9 cellular contexts compared by ENCODE assay signal in the genomic region with DNA sequence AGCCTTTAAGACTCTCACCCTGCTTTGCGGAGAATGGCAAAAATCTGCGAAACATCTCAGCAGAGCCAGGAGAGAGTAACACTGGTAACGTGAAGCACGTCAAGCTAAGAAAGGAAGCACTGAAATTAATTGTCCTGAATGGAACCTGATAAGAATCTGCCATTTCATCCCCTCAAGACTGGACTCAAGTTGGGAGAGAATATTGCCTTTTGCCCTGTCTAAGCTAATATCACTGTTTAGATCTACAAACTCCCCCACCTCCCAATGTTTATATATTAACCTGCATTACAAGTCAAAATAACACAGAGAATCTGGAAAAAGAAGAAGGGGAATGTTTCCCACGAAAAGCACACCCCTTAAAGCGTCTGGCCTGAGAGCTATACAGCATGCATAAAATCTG. TPM values are rescaled to one million over a fixed set of nuclear protein-coding genes. Genes with fewer than 3 reads are reported as not detected.
DNase-seq lines count a peak whose midpoint lies in the region; ATAC-seq and TF ChIP-seq lines count a peak whose summit lies in the region.
"Had no signal": no experiment of that assay in that cellular context is flagged by ENCODE, and none has a peak within 500 bp of the region (broad histone marks: within the 10 kb centered on the region; RNA-seq: fewer than 3 reads in every experiment).

No MANE protein-coding gene starts in this region.

- H3K27me3 ChIP-seq in HUES6 (ENCODE audit: control insufficient read depth, insufficient read depth, low read length): peaks cover 22% of the 10 kb centered on the region
- peaks cover 31% of the 10 kb centered on the region for H3K27me3 ChIP-seq in iPS-20b (ENCODE audit: insufficient read depth, low read length)

- POLR2A ChIA-PET in activated B cell treated with CpG ODN at 0.5 μM for 24 hours (lab: Charles Lee): interaction anchor here (0.8 to 1.6 kb wide), 2 partner anchors 87 to 1614 kb away, joined by 4 to 7 read pairs; no protein-coding TSS in a partner anchor

- no peak for DNase-seq in activated B cell treated with CpG ODN at 0.5 μM for 24 hours
- DNase-seq in ecto neural progenitor cell (ENCODE audit: low spot score): no peak
- DNase-seq in hippocampal formation (lab: John Stamatoyannopoulos, UW): no peak
- DNase-seq: NCI-H1048 had no signal

- 0 out of 2 replicates have a peak overlapping the region, but pooled peaks have one; percentile 88 for H3K4me3 ChIP-seq in HUES6 (ENCODE audit: low read depth, low read length)
- H3K4me3 ChIP-seq in iPS-20b (ENCODE audit: low read length): 0 out of 2 replicates have a peak overlapping the region, but pooled peaks have one; percentile 74

- CTCF ChIA-PET in activated B cell treated with CpG ODN at 0.5 μM for 24 hours (lab: Charles Lee): interaction anchor here (1.1 kb wide), 1 partner anchor 148 kb away, joined by 3 read pairs; a partner anchor contains a TSS

- no peaks in the 10 kb centered on the region for H3K36me3 ChIP-seq in HUES6 (ENCODE audit: control insufficient read depth, insufficient read depth, low read length)
- H3K36me3 ChIP-seq in iPS-20b (ENCODE audit: insufficient read depth, low read depth, low read length): no peaks in the 10 kb centered on the region

- TF ChIP-seq CTCF in activated B cell treated with CpG ODN at 0.5 μM for 24 hours (IDR thresholded peaks at IDR 0.05): no peak

- peak overlapping the region; percentile 91 for H3K4me3 Mint-ChIP-seq in activated B cell treated with CpG ODN at 0.5 μM for 24 hours
- peak overlapping the region; percentile 87 for H3K4me3 Mint-ChIP-seq in stimulated activated memory B cell treated with anti-CD40 and anti-IgM and Interleukin-4, amounts not matched to agents 10 μg/mL and 1 μg/mL and 100 μg/mL, for 72 hours

- no peaks in the 10 kb centered on the region for H3K27me3 Mint-ChIP-seq in activated B cell treated with CpG ODN at 0.5 μM for 24 hours
- no peaks in the 10 kb centered on the region for H3K27me3 Mint-ChIP-seq in stimulated activated memory B cell treated with anti-CD40 and anti-IgM and Interleukin-4, amounts not matched to agents 10 μg/mL and 1 μg/mL and 100 μg/mL, for 72 hours

- H3K9me3 ChIP-seq in HUES6 (ENCODE audit: control insufficient read depth, insufficient read depth, low read depth, low read length) (no peaks in the 10 kb centered on the region), iPS-20b (ENCODE audit: insufficient read depth, low read depth, low read length) (no peaks in the 10 kb centered on the region)

- H3K27ac ChIP-seq in HUES6 (ENCODE audit: low read depth, low read length): no peak overlapping the region
- no peak overlapping the region for H3K27ac ChIP-seq in iPS-20b (ENCODE audit: low read length)

- H3K27ac Mint-ChIP-seq in activated B cell treated with CpG ODN at 0.5 μM for 24 hours: peak overlapping the region; percentile 94
- H3K27ac Mint-ChIP-seq in stimulated activated memory B cell treated with anti-CD40 and anti-IgM and Interleukin-4, amounts not matched to agents 10 μg/mL and 1 μg/mL and 100 μg/mL, for 72 hours: peak overlapping the region; percentile 93

- H3K4me1 Mint-ChIP-seq in activated B cell treated with CpG ODN at 0.5 μM for 24 hours: peaks cover 40% of the 10 kb centered on the region
- peaks cover 42% of the 10 kb centered on the region for H3K4me1 Mint-ChIP-seq in stimulated activated memory B cell treated with anti-CD40 and anti-IgM and Interleukin-4, amounts not matched to agents 10 μg/mL and 1 μg/mL and 100 μg/mL, for 72 hours

- H3K36me3 Mint-ChIP-seq in activated B cell treated with CpG ODN at 0.5 μM for 24 hours (ENCODE audit: low read depth): peaks cover 2% of the 10 kb centered on the region
- H3K36me3 Mint-ChIP-seq in stimulated activated memory B cell treated with anti-CD40 and anti-IgM and Interleukin-4, amounts not matched to agents 10 μg/mL and 1 μg/mL and 100 μg/mL, for 72 hours: no peaks in the 10 kb centered on the region

- intact Hi-C loops in activated B cell treated with CpG ODN at 0.5 μM for 24 hours (cut with micrococcal nuclease): loop anchor here (1.0 to 10.0 kb wide), 6 partner anchors 16 to 824 kb away; a partner anchor contains a TSS

- 0 out of 2 replicates have a peak, but pooled peaks cover 7% of the 10 kb centered on the region for H3K4me1 ChIP-seq in HUES6 (ENCODE audit: control insufficient read depth, insufficient read depth, low read length)
- peaks cover 6% of the 10 kb centered on the region; the same call in 1 of the 2 replicates for H3K4me1 ChIP-seq in iPS-20b (ENCODE audit: insufficient read depth, low read length)

- ATAC-seq in activated B cell treated with CpG ODN at 0.5 μM for 24 hours (ENCODE audit: low read depth) (no peak), GM19397 (IDR thresholded peaks at IDR 0.05; ENCODE audit: unreplicated experiment) (no peak), HG03432 (IDR thresholded peaks at IDR 0.05; ENCODE audit: unreplicated experiment) (no peak)
- no peak for ATAC-seq in stimulated activated memory B cell treated with anti-CD40 and anti-IgM and Interleukin-4, amounts not matched to agents 10 μg/mL and 1 μg/mL and 100 μg/mL, for 72 hours

- no peaks in the 10 kb centered on the region for H3K9me3 Mint-ChIP-seq in activated B cell treated with CpG ODN at 0.5 μM for 24 hours
- H3K9me3 Mint-ChIP-seq in stimulated activated memory B cell treated with anti-CD40 and anti-IgM and Interleukin-4, amounts not matched to agents 10 μg/mL and 1 μg/mL and 100 μg/mL, for 72 hours: no peaks in the 10 kb centered on the region

- H3K9ac ChIP-seq in HUES6 (ENCODE audit: low read length): no peak overlapping the region
- no peak overlapping the region for H3K9ac ChIP-seq in iPS-20b (ENCODE audit: low read depth, low read length)

RNA-seq across cellular contexts. Expression of a gene that starts 1.6 kb away (rescaled TPM):
- 35.9 and 36.8 TPM in 2 replicates for total RNA-seq in activated B cell treated with CpG ODN at 0.5 μM for 24 hours

RNA-seq across cellular contexts. Expression of a gene that starts 26.6 kb away (rescaled TPM):
- not detected in 2 replicates for total RNA-seq in activated B cell treated with CpG ODN at 0.5 μM for 24 hours
